In the genomic region with DNA sequence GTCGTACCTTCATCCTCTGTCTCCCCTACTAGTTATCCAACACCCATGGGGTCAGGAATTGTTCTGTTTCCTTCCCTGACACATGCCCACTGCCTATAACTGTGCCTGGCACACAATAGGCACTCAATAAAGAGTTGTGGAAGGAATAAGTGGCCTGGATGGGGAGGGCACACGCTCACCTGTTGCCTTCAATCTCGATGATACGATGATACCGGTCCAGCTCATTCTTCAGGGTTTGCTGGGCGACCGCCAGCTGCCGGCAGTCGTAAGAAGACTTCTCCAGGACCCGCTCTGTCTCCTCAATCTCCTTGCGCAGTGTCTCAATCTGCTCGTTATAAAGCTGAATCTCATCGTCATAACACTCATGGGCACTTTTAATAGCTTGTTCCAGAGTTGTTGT, we compare ENCODE assay signal across 13 cellular contexts.
"Had no signal": no experiment of that assay in that cellular context is flagged by ENCODE, and none has a peak within 500 bp of the region (broad histone marks: within the 10 kb centered on the region; RNA-seq: fewer than 3 reads in every experiment).

No MANE protein-coding gene starts in this region.

- H3K4me3 Mint-ChIP-seq: activated CD4-positive, alpha-beta memory T cell treated with anti-CD3 and anti-CD28 coated beads for 36 hours; activated naive CD8-positive, alpha-beta T cell treated with anti-CD3 and anti-CD28 coated beads for 36 hours; activated T-helper 1 cell treated with anti-CD3 and anti-CD28 coated beads, Interleukin-12 subunit alpha, Interleukin-12 subunit beta, Interleukin-2, Interleukin-4 antibody, amounts not matched to agents 30 ng/mL and 10 ng/mL and 1 ng/mL, durations not matched to agents 14 hours and 24 hours and 36 hours; brain; central memory CD8-positive, alpha-beta T cell; nephron progenitor cell; stimulated activated memory B cell treated with anti-CD40 and anti-IgM and Interleukin-4, amounts not matched to agents 10 μg/mL and 1 μg/mL and 100 μg/mL, for 72 hours had no signal

- H3K27ac Mint-ChIP-seq: activated CD4-positive, alpha-beta memory T cell treated with anti-CD3 and anti-CD28 coated beads for 36 hours; activated naive CD8-positive, alpha-beta T cell treated with anti-CD3 and anti-CD28 coated beads for 36 hours; activated T-helper 1 cell treated with anti-CD3 and anti-CD28 coated beads, Interleukin-12 subunit alpha, Interleukin-12 subunit beta, Interleukin-2, Interleukin-4 antibody, amounts not matched to agents 30 ng/mL and 10 ng/mL and 1 ng/mL, durations not matched to agents 14 hours and 24 hours and 36 hours; nephron progenitor cell; stimulated activated memory B cell treated with anti-CD40 and anti-IgM and Interleukin-4, amounts not matched to agents 10 μg/mL and 1 μg/mL and 100 μg/mL, for 72 hours had no signal

- H3K27me3 ChIP-seq: thyroid gland had no signal

- H3K9me3 ChIP-seq: thyroid gland had no signal

- ATAC-seq: sciatic nerve; stimulated activated memory B cell treated with anti-CD40 and anti-IgM and Interleukin-4, amounts not matched to agents 10 μg/mL and 1 μg/mL and 100 μg/mL, for 72 hours had no signal

- H3K4me3 ChIP-seq: thyroid gland had no signal

- H3K36me3 Mint-ChIP-seq: activated CD4-positive, alpha-beta memory T cell treated with anti-CD3 and anti-CD28 coated beads for 36 hours; activated naive CD8-positive, alpha-beta T cell treated with anti-CD3 and anti-CD28 coated beads for 36 hours; brain; stimulated activated memory B cell treated with anti-CD40 and anti-IgM and Interleukin-4, amounts not matched to agents 10 μg/mL and 1 μg/mL and 100 μg/mL, for 72 hours had no signal

- H3K27ac ChIP-seq: WERI-Rb-1 had no signal

- H3K4me1 Mint-ChIP-seq: nephron progenitor cell; stimulated activated memory B cell treated with anti-CD40 and anti-IgM and Interleukin-4, amounts not matched to agents 10 μg/mL and 1 μg/mL and 100 μg/mL, for 72 hours had no signal

- DNase-seq: activated CD4-positive, alpha-beta memory T cell treated with anti-CD3 and anti-CD28 coated beads for 36 hours; activated naive CD8-positive, alpha-beta T cell treated with anti-CD3 and anti-CD28 coated beads for 36 hours; effector CD8-positive, alpha-beta T cell; foreskin melanocyte; nephron progenitor cell; stimulated activated CD4-positive, alpha-beta T cell treated with anti-CD3 and anti-CD28 coated beads, Interleukin-12 subunit alpha, Interleukin-12 subunit beta, amount 100 ng/mL, for 4 hours; WERI-Rb-1 had no signal

- H3K9me3 Mint-ChIP-seq: activated CD4-positive, alpha-beta memory T cell treated with anti-CD3 and anti-CD28 coated beads for 36 hours; activated naive CD8-positive, alpha-beta T cell treated with anti-CD3 and anti-CD28 coated beads for 36 hours; activated T-helper 1 cell treated with anti-CD3 and anti-CD28 coated beads, Interleukin-12 subunit alpha, Interleukin-12 subunit beta, Interleukin-2, Interleukin-4 antibody, amounts not matched to agents 30 ng/mL and 10 ng/mL and 1 ng/mL, durations not matched to agents 14 hours and 24 hours and 36 hours; brain; central memory CD8-positive, alpha-beta T cell; nephron progenitor cell; stimulated activated memory B cell treated with anti-CD40 and anti-IgM and Interleukin-4, amounts not matched to agents 10 μg/mL and 1 μg/mL and 100 μg/mL, for 72 hours had no signal

- H3K36me3 ChIP-seq: thyroid gland, WERI-Rb-1 had no signal

- H3K27me3 Mint-ChIP-seq: activated CD4-positive, alpha-beta memory T cell treated with anti-CD3 and anti-CD28 coated beads for 36 hours; activated naive CD8-positive, alpha-beta T cell treated with anti-CD3 and anti-CD28 coated beads for 36 hours had no signal
